Comparison of ENCODE assay signal across 34 cellular contexts in the genomic region with DNA sequence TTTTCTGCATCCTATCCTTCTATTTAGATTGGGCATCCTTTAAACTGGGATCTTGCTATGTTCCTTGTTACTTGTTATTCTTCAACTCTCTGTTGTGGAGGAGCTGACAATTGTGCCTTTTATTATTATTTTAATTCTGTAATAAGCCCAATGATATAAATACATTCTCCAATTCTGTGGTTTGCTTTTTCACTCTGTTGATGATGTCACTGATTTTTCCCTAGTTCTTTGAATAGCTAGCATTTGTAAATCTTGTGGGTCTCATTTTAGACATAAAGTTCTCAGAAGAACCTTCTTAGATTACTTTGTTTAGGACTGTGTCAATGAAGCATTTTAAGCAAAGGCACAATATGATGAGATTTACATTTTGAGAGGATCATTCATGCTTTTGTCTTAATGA.
"Had no signal": no experiment of that assay in that cellular context is flagged by ENCODE, and none has a peak within 500 bp of the region (broad histone marks: within the 10 kb centered on the region; RNA-seq: fewer than 3 reads in every experiment).

No MANE protein-coding gene starts in this region.

- H3K36me3 ChIP-seq: MG63 had no signal

- H3K27me3 ChIP-seq: MG63 had no signal

- DNase-seq: Karpas-422, Kasumi-1, MG63, MM.1S, MV-4-11, NCI-H1048, NCI-H1092, NCI-H1092 treated with DMSO at 0.1 percent for 48 hours, NCI-H1105, NCI-H1105 treated with DMSO at 0.1 percent for 48 hours, NCI-H1417, NCI-H1417 treated with DMSO at 0.1 percent for 48 hours, NCI-H1436, NCI-H1436 treated with DMSO at 0.1 percent for 48 hours, NCI-H146, NCI-H1694, NCI-H1694 treated with DMSO at 0.1 percent for 48 hours, NCI-H187, NCI-H187 treated with DMSO at 0.1 percent for 48 hours, NCI-H1930, NCI-H2029, NCI-H2029 treated with DMSO at 0.1 percent for 48 hours, NCI-H2081, NCI-H2081 treated with DMSO at 0.1 percent for 48 hours, NCI-H2107, NCI-H2171, NCI-H2171 treated with DMSO at 0.1 percent for 48 hours, NCI-H2227 treated with DMSO at 0.1 percent for 48 hours, NCI-H226, NCI-H345, NCI-H446, NCI-H446 treated with DMSO at 0.1 percent for 48 hours, NCI-H510A, NCI-H510A treated with DMSO at 0.1 percent for 48 hours had no signal

- H3K4me3 ChIP-seq: MG63 had no signal
